ENCODE assay signal across 14 cellular contexts in genomic region chr3:17183951-17184550, GRCh38.
DNase-seq lines count a peak whose midpoint lies in the region; ATAC-seq, FAIRE-seq and TF ChIP-seq lines count a peak whose summit lies in the region.
"Had no signal": no experiment of that assay in that cellular context is flagged by ENCODE, and none has a peak within 500 bp of the region (broad histone marks: within the 10 kb centered on the region; RNA-seq: fewer than 3 reads in every experiment).

No MANE protein-coding gene starts in this region.

- H3K27me3 Mint-ChIP-seq in T-helper 17 cell: no peaks in the 10 kb centered on the region
- H3K27me3 Mint-ChIP-seq: CD4-positive, alpha-beta T cell had no signal

- peak; percentile 69 for FAIRE-seq in GM19239 (lab: Jason Lieb, UNC)

- H3K4me3 ChIP-seq in ACC112 (ENCODE audit: low read depth, low read length): no peak overlapping the region
- H3K4me3 ChIP-seq in foreskin fibroblast (ENCODE audit: low read depth in 1 of 2, low read length in 2 of 2): no peak overlapping the region
- H3K4me3 ChIP-seq in lower leg skin (ENCODE audit: low read depth, poor library complexity, severe bottlenecking): no peak overlapping the region
- no peak overlapping the region for H3K4me3 ChIP-seq in thyroid gland (replicated peaks in 1 of 3)
- H3K4me3 ChIP-seq: HAP-1, sigmoid colon, upper lobe of right lung had no signal

- H3K27me3 ChIP-seq in ACC112 (ENCODE audit: insufficient read depth, low read length) (no peaks in the 10 kb centered on the region), thyroid gland (no peaks in the 10 kb centered on the region)
- H3K27me3 ChIP-seq: sigmoid colon, upper lobe of right lung had no signal

- no peak for DNase-seq in GM19239 (ENCODE audit: insufficient read length, low spot score)
- DNase-seq in T-helper 17 cell: no peak
- DNase-seq in foreskin fibroblast: peak; percentile 43 to 61
- no peak for DNase-seq in lower leg skin (ENCODE audit: low spot score in 2 of 2)
- DNase-seq in thyroid gland: no peak
- DNase-seq: activated CD4-positive, alpha-beta T cell treated with anti-CD3 and anti-CD28 coated beads for 1 hour; CD4-positive, alpha-beta T cell; NCI-H446 treated with DMSO at 0.1 percent for 48 hours; sigmoid colon; upper lobe of right lung had no signal

- peaks cover 5% of the 10 kb centered on the region for H3K36me3 Mint-ChIP-seq in T-helper 17 cell (ENCODE audit: low read depth)

- H3K79me2 ChIP-seq in ACC112 (ENCODE audit: control insufficient read depth, insufficient read depth, low read length, unreplicated experiment): no peaks in the 10 kb centered on the region

- peak overlapping the region; percentile 40 for H3K27ac ChIP-seq in ACC112 (ENCODE audit: low read depth, low read length)
- H3K27ac ChIP-seq in thyroid gland: no peak overlapping the region
- H3K27ac ChIP-seq: sigmoid colon, upper lobe of right lung had no signal

- ATAC-seq in T-helper 17 cell (no peak), HG03354 (IDR thresholded peaks at IDR 0.05; ENCODE audit: poor library complexity, severe bottlenecking, unreplicated experiment) (no peak), GM18502 (IDR thresholded peaks at IDR 0.05; ENCODE audit: poor library complexity, unreplicated experiment) (no peak)
- ATAC-seq: upper lobe of right lung had no signal

- peak overlapping the region; percentile 24 for H3K27ac Mint-ChIP-seq in T-helper 17 cell
- H3K27ac Mint-ChIP-seq: CD4-positive, alpha-beta T cell had no signal

- no peak overlapping the region for H3K4me3 Mint-ChIP-seq in T-helper 17 cell
- H3K4me3 Mint-ChIP-seq: CD4-positive, alpha-beta T cell had no signal

- peaks cover 5% of the 10 kb centered on the region; the same call in 1 of the 2 replicates for H3K36me3 ChIP-seq in ACC112 (ENCODE audit: insufficient read depth, low read length)
- no peaks in the 10 kb centered on the region for H3K36me3 ChIP-seq in thyroid gland
- H3K36me3 ChIP-seq: HAP-1, upper lobe of right lung had no signal

- H3K9me3 ChIP-seq in T-helper 17 cell (ENCODE audit: control insufficient read depth, low read length, poor library complexity, severe bottlenecking): no peaks in the 10 kb centered on the region
- no peaks in the 10 kb centered on the region for H3K9me3 ChIP-seq in thyroid gland
- H3K9me3 ChIP-seq: HAP-1, sigmoid colon, upper lobe of right lung had no signal

- H3K4me1 ChIP-seq in ACC112 (ENCODE audit: control insufficient read depth, insufficient read depth, low read length, unreplicated experiment) (peaks cover 9% of the 10 kb centered on the region), thyroid gland (no peaks in the 10 kb centered on the region)
- H3K4me1 ChIP-seq: upper lobe of right lung had no signal

- H2AFZ ChIP-seq in ACC112 (ENCODE audit: low read length, unreplicated experiment): no peak overlapping the region

- intact Hi-C loops in lower leg skin (cut with DNase I; ENCODE audit: low total_unique reads) (no loop called here), thyroid gland (cut with DNase I) (no loop called here)

- peaks cover 12% of the 10 kb centered on the region for H3K4me1 Mint-ChIP-seq in T-helper 17 cell

- TF ChIP-seq POLR2A in lower leg skin (IDR thresholded peaks at IDR 0.05) (no peak), thyroid gland (IDR thresholded peaks at IDR 0.05) (no peak)

- TF ChIP-seq CTCF in foreskin fibroblast (IDR thresholded peaks at IDR 0.05; ENCODE audit: low read depth, low read length) (no peak), lower leg skin (IDR thresholded peaks at IDR 0.05) (no peak), thyroid gland (IDR thresholded peaks at IDR 0.05) (no peak)

Comparison
In these comparisons a context has a peak if more than half of its experiments do, and no peak if none do; other contexts are left out.
1. DNase-seq: peak in foreskin fibroblast (2 of 2); none in GM19239 (single experiment), T-helper 17 cell (0 of 3), lower leg skin (0 of 2) and thyroid gland (0 of 2).